In genomic region chr19:18784786-18785120, GRCh38 we compare ENCODE assay signal across 16 cellular contexts. TPM values are rescaled to one million over a fixed set of nuclear protein-coding genes. Genes with fewer than 3 reads are reported as not detected.
"Had no signal": no experiment of that assay in that cellular context is flagged by ENCODE, and none has a peak within 500 bp of the region (broad histone marks: within the 10 kb centered on the region; RNA-seq: fewer than 3 reads in every experiment).

No MANE protein-coding gene starts in this region.

- H3K9ac ChIP-seq: parathyroid adenoma had no signal

- H3K9me3 ChIP-seq: adrenal gland, breast epithelium, gastroesophageal sphincter, heart left ventricle, left ventricle myocardium inferior, upper lobe of right lung had no signal

- H3K9me3 Mint-ChIP-seq: activated CD4-positive, alpha-beta memory T cell treated with anti-CD3 and anti-CD28 coated beads for 36 hours; activated naive CD4-positive, alpha-beta T cell treated with anti-CD3 and anti-CD28 coated beads, Interleukin-2, amount 50 U/mL, for 72 hours; activated T-helper 1 cell treated with anti-CD3 and anti-CD28 coated beads, Interleukin-12 subunit alpha, Interleukin-12 subunit beta, Interleukin-2, Interleukin-4 antibody, amounts not matched to agents 30 ng/mL and 10 ng/mL and 1 ng/mL, durations not matched to agents 14 hours and 24 hours and 36 hours; dendritic cell treated with granulocyte-macrophage colony-stimulating factor and Interleukin-4, amounts not matched to agents 40 ng/mL and 50 ng/mL, for 4 days; immature natural killer cell; memory B cell had no signal

- H3K27ac ChIP-seq: adrenal gland, breast epithelium, gastroesophageal sphincter, heart left ventricle, left ventricle myocardium inferior, parathyroid adenoma, upper lobe of right lung, WERI-Rb-1 had no signal

- H3K79me2 ChIP-seq: parathyroid adenoma had no signal

- H3K36me3 Mint-ChIP-seq: activated CD4-positive, alpha-beta memory T cell treated with anti-CD3 and anti-CD28 coated beads for 36 hours; immature natural killer cell had no signal

- H3K4me3 ChIP-seq: upper lobe of right lung had no signal

- H3K36me3 ChIP-seq: adrenal gland, breast epithelium, gastroesophageal sphincter, heart left ventricle, left ventricle myocardium inferior, upper lobe of right lung, WERI-Rb-1 had no signal

- DNase-seq: kidney glomerular epithelial cell had no signal

- H3K4me3 Mint-ChIP-seq: activated CD4-positive, alpha-beta memory T cell treated with anti-CD3 and anti-CD28 coated beads for 36 hours; activated T-helper 1 cell treated with anti-CD3 and anti-CD28 coated beads, Interleukin-12 subunit alpha, Interleukin-12 subunit beta, Interleukin-2, Interleukin-4 antibody, amounts not matched to agents 30 ng/mL and 10 ng/mL and 1 ng/mL, durations not matched to agents 14 hours and 24 hours and 36 hours had no signal

- H3K27ac Mint-ChIP-seq: activated CD4-positive, alpha-beta memory T cell treated with anti-CD3 and anti-CD28 coated beads for 36 hours; activated naive CD4-positive, alpha-beta T cell treated with anti-CD3 and anti-CD28 coated beads, Interleukin-2, amount 50 U/mL, for 72 hours; activated T-helper 1 cell treated with anti-CD3 and anti-CD28 coated beads, Interleukin-12 subunit alpha, Interleukin-12 subunit beta, Interleukin-2, Interleukin-4 antibody, amounts not matched to agents 30 ng/mL and 10 ng/mL and 1 ng/mL, durations not matched to agents 14 hours and 24 hours and 36 hours; immature natural killer cell; memory B cell had no signal

RNA-seq across cellular contexts. Expression of gene COMP, which starts 6.4 kb away (rescaled TPM):
- total RNA-seq: activated CD4-positive, alpha-beta memory T cell treated with anti-CD3 and anti-CD28 coated beads for 36 hours; activated naive CD4-positive, alpha-beta T cell treated with anti-CD3 and anti-CD28 coated beads, Interleukin-2, amount 50 U/mL, for 72 hours; activated T-helper 1 cell treated with anti-CD3 and anti-CD28 coated beads, Interleukin-12 subunit alpha, Interleukin-12 subunit beta, Interleukin-2, Interleukin-4 antibody, amounts not matched to agents 30 ng/mL and 10 ng/mL and 1 ng/mL, durations not matched to agents 14 hours and 24 hours and 36 hours; mononuclear cell had no signal
- polyA plus RNA-seq: immature natural killer cell had no signal
